ENCODE assay signal across 14 cellular contexts in the genomic region with DNA sequence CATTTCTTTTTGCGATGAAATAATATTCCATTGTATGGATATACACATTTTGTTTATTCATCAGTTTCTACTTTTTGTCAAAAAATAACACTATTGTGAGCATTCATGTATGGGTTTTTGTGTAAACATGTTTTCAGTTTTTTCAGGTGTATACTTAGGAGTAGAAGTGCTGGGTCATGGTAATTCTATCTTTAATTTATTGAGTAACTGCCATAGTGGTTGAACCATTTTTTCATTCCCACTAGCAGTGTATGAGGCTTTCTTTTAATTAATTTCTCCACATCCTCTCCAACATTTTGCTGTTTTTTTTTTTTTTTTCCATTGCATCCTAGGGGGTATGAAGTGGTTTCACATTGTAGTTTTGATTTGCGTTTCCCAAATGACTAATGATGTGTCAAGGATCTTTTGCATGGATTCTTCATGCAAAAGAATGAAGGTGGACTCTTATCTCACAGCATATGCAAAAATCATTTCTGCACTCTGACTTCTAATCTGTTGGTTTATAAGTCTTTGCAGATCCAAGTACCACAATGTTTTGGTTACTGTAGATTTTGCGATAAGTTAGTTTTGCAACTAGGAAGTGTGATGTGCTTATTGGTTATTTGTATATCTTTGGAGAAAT. TPM values are rescaled to one million over a fixed set of nuclear protein-coding genes. Genes with fewer than 3 reads are reported as not detected.
DNase-seq lines count a peak whose midpoint lies in the region; ATAC-seq and TF ChIP-seq lines count a peak whose summit lies in the region.
"Had no signal": no experiment of that assay in that cellular context is flagged by ENCODE, and none has a peak within 500 bp of the region (broad histone marks: within the 10 kb centered on the region; RNA-seq: fewer than 3 reads in every experiment).

No MANE protein-coding gene starts in this region.

- peak overlapping the region; percentile 62 to 89 for H3K27ac Mint-ChIP-seq in T-cell

- peaks cover 85% of the 10 kb centered on the region for H3K79me2 ChIP-seq in GM23248 (ENCODE audit: insufficient read depth)
- peaks cover 69% of the 10 kb centered on the region for H3K79me2 ChIP-seq in fibroblast of lung (ENCODE audit: control insufficient read depth, insufficient read depth, low read length)

- H3K4me2 ChIP-seq in GM23248 (ENCODE audit: unreplicated experiment): peak overlapping the region; percentile 56
- H3K4me2 ChIP-seq in fibroblast of lung (ENCODE audit: extremely low read depth, insufficient read depth, low read length): peak overlapping the region; percentile 35

- H3K36me3 ChIP-seq in GM23248 (ENCODE audit: low read depth) (no peaks in the 10 kb centered on the region), fibroblast of lung (ENCODE audit: control insufficient read depth, insufficient read depth, low read length) (no peaks in the 10 kb centered on the region), sigmoid colon (no peaks in the 10 kb centered on the region), testis (ENCODE audit: low read depth, missing control alignments) (no peaks in the 10 kb centered on the region)

- TF ChIP-seq POLR2A in sigmoid colon (IDR thresholded peaks at IDR 0.05) (no peak), testis (IDR thresholded peaks at IDR 0.05) (no peak)

- H3K4me1 Mint-ChIP-seq in T-cell: peaks cover 59 to 69% (median 66%) of the 10 kb centered on the region in 3 donors

- ATAC-seq in T-cell (replicated peaks in 1 of 4) (no peak), GM21515 (IDR thresholded peaks at IDR 0.05; ENCODE audit: unreplicated experiment) (no peak)

- no peak overlapping the region for H2AFZ ChIP-seq in GM23248
- no peak overlapping the region for H2AFZ ChIP-seq in fibroblast of lung (ENCODE audit: low read length)

- H3K36me3 Mint-ChIP-seq in T-cell: no peaks in the 10 kb centered on the region

- H3K9me3 ChIP-seq in GM23248 (ENCODE audit: low read depth) (no peaks in the 10 kb centered on the region), fibroblast of lung (ENCODE audit: control insufficient read depth, insufficient read depth, low read depth, low read length) (no peaks in the 10 kb centered on the region), sigmoid colon (no peaks in the 10 kb centered on the region), testis (no peaks in the 10 kb centered on the region)

- H3K9me3 Mint-ChIP-seq in T-cell: peaks cover 0 to 2% (median 0%) of the 10 kb centered on the region in 3 donors

- H3K4me3 Mint-ChIP-seq in T-cell: no peak overlapping the region

- peaks cover 22% of the 10 kb centered on the region for H3K4me1 ChIP-seq in GM23248 (ENCODE audit: insufficient read depth)
- peaks cover 7% of the 10 kb centered on the region for H3K4me1 ChIP-seq in fibroblast of lung (ENCODE audit: control insufficient read depth, extremely low read depth, insufficient read depth, low read length)
- peaks cover 0 to 21% (median 16%) of the 10 kb centered on the region in 4 donors for H3K4me1 ChIP-seq in sigmoid colon
- no peaks in the 10 kb centered on the region for H3K4me1 ChIP-seq in testis

- H3K27ac ChIP-seq in 22Rv1 (peak overlapping the region; percentile 68), GM23248 (peak overlapping the region; percentile 22), fibroblast of lung (ENCODE audit: insufficient read depth, low read length) (no peak overlapping the region), sigmoid colon (no peak overlapping the region), testis (no peak overlapping the region)

- no peak for TF ChIP-seq EP300 in sigmoid colon (IDR thresholded peaks at IDR 0.05)

- no peaks in the 10 kb centered on the region for H3K27me3 Mint-ChIP-seq in T-cell

- DNase-seq in GM23248 (peak; percentile 32), T-cell (no peak), fibroblast of lung (ENCODE audit: low read depth in 2 of 2) (peak; percentile 8 to 71), sigmoid colon (no peak), NOMO-1 treated with dmso at 0.1 percent for 144 hours (lab: John Stamatoyannopoulos, UW; ENCODE audit: unreplicated experiment) (no peak), testis (no peak)
- DNase-seq: central memory CD4-positive, alpha-beta T cell; DMS79; erythroblast; Right ventricle myocardium superior; stimulated activated CD4-positive, alpha-beta T cell treated with anti-CD3 and anti-CD28 coated beads, Interleukin-4, amount 100 ng/mL, for 24 hours; stimulated activated naive CD4-positive, alpha-beta T cell treated with Interleukin-2 at 50 U/mL for 16 hours had no signal

- no peaks in the 10 kb centered on the region for H3K27me3 ChIP-seq in GM23248 (replicated peaks; ENCODE audit: insufficient read depth)
- no peaks in the 10 kb centered on the region for H3K27me3 ChIP-seq in fibroblast of lung (ENCODE audit: control insufficient read depth, insufficient read depth, low read length)
- H3K27me3 ChIP-seq in sigmoid colon: no peaks in the 10 kb centered on the region
- H3K27me3 ChIP-seq in testis: no peaks in the 10 kb centered on the region

- 68 to 70% methylated on average over 3 of the region's 3 CpGs for WGBS in GM23248 (ENCODE audit: low coverage in 1 of 2, low lambda C conversion rate in 2 of 2, missing lambda C conversion rate in 2 of 2), 2 experiments
- 94% methylated on average over 3 of the region's 3 CpGs for WGBS in sigmoid colon, 2 donors
- WGBS in testis, 2 donors: 96 to 98% methylated on average over 3 of the region's 3 CpGs

- POLR2A ChIA-PET in T-cell (lab: Charles Lee): interaction anchor here in 1 of 2 donors (0.8 kb wide), 1 partner anchor 12 kb away, joined by 3 read pairs; no protein-coding TSS in a partner anchor

- H3K9ac ChIP-seq in GM23248 (no peak overlapping the region), fibroblast of lung (ENCODE audit: insufficient read depth, low read length) (no peak overlapping the region)

- H4K20me1 ChIP-seq in GM23248 (ENCODE audit: insufficient read depth) (peaks cover 9% of the 10 kb centered on the region; the same call in 1 of the 2 replicates), fibroblast of lung (ENCODE audit: control insufficient read depth, extremely low read depth, insufficient read depth, low read length) (no peaks in the 10 kb centered on the region)

- intact Hi-C loops in sigmoid colon (cut with DNase I): no loop called here
- intact Hi-C loops in testis (cut with DNase I; ENCODE audit: low total_unique reads): no loop called here

- no peak overlapping the region for H3K4me3 ChIP-seq in GM23248
- no peak overlapping the region for H3K4me3 ChIP-seq in fibroblast of lung (replicated peaks in 1 of 4; ENCODE audit: control extremely low read depth in 1 of 4, insufficient read depth in 1 of 4, low read depth in 3 of 4, low read length in 4 of 4)
- no peak overlapping the region for H3K4me3 ChIP-seq in sigmoid colon
- no peak overlapping the region for H3K4me3 ChIP-seq in testis

- in situ Hi-C loops in GM23248 (cut with MboI): no loop called here

- 0 out of 2 replicates have a peak, but pooled peaks cover 15% of the 10 kb centered on the region for H3F3A ChIP-seq in GM23248 (ENCODE audit: insufficient read depth)

- no peak for TF ChIP-seq CTCF in 22Rv1 (IDR thresholded peaks at IDR 0.05)
- no peak for TF ChIP-seq CTCF in fibroblast of lung (conservative IDR thresholded peaks at IDR 0.05 in 1 of 2, IDR thresholded peaks at IDR 0.05 in 1 of 2; ENCODE audit: low read depth in 1 of 2, low read length in 2 of 2)
- no peak for TF ChIP-seq CTCF in sigmoid colon (IDR thresholded peaks at IDR 0.05)
- no peak for TF ChIP-seq CTCF in testis (IDR thresholded peaks at IDR 0.05)

- H3K9me2 ChIP-seq in GM23248 (ENCODE audit: insufficient read depth): no peaks in the 10 kb centered on the region

- CTCF ChIA-PET in T-cell (lab: Charles Lee): interaction anchor here in 1 of 2 donors (0.6 kb wide), 1 partner anchor 335 kb away, joined by 7 read pairs; no protein-coding TSS in a partner anchor

RNA-seq across cellular contexts. Expression of a gene that starts 12.6 kb away (rescaled TPM):
- 68.5 and 73.6 TPM in 2 replicates for total RNA-seq in GM23248 (2014; rRNA removed; shearing (Covaris generic))
- polyA plus RNA-seq in GM23248 (2016; fragmentation: Nextera tagmentation; extraction: Ambion mirVana) (65.8 and 74.7 TPM in 2 replicates), fibroblast of lung (78.1 and 111 TPM in 2 replicates), sigmoid colon (10 to 100 TPM; 13.8 to 38.7 (median 19.0) TPM), testis (ENCODE audit: insufficient read depth, low read depth, low replicate concordance) (51.0 TPM)
- total RNA-seq in T-cell (10 to 100 TPM; 36.4 to 60.1 (median 42.6) TPM), fibroblast of lung (141 and 196 TPM in 2 replicates), sigmoid colon (10 to 100 TPM; 35.2 to 46.7 (median 39.1) TPM), testis (100 to 1,000 TPM in 1 of 2 donors, 10 to 100 TPM in 1; 88.0 to 103 TPM)
- polyA plus RNA-seq in fibroblast of lung (2012): 44.5 and 57.3 TPM in 2 replicates
- polyA minus RNA-seq in fibroblast of lung (ENCODE audit: low replicate concordance): 14.4 and 18.6 TPM in 2 replicates

Comparison
In these comparisons a context has a peak if more than half of its experiments do, and no peak if none do; other contexts are left out.
1. H3K27ac ChIP-seq: peak in 22Rv1 (single experiment) and GM23248 (single experiment); none in fibroblast of lung (single experiment), sigmoid colon (0 of 4) and testis (0 of 2).
2. DNase-seq: peak in GM23248 (single experiment) and fibroblast of lung (2 of 2); none in T-cell (0 of 34), sigmoid colon (single experiment), NOMO-1 treated with dmso at 0.1 percent for 144 hours (single experiment) and testis (single experiment).